Comparison of ENCODE assay signal across 1 cellular context in the genomic region with DNA sequence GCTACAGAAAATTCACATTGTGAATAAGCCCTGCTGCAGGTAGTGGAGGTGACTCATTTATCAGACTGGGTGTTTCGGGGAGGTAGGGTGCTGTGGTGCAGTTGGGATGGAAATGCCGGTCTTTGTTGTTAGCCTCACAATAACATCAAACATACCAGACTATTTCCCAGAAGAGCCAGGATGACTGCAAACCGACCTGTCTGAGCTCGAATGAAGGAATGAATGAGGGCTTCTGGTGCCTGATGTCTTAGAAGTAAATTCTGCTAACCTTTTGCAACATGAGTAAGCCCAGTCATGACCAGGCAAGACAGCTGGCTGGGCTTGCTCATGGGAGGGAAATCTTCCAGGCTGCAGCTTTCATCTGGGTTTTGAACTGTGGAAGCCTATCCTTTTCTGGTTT.
TF ChIP-seq lines count a peak whose summit lies in the region.

No MANE protein-coding gene starts in this region.

TF ChIP-seq in GM23338, 12 proteins besides CTCF, POLR2A, EP300 and RAD21 (continued from another document):
- TF ChIP-seq, protein P1, sequence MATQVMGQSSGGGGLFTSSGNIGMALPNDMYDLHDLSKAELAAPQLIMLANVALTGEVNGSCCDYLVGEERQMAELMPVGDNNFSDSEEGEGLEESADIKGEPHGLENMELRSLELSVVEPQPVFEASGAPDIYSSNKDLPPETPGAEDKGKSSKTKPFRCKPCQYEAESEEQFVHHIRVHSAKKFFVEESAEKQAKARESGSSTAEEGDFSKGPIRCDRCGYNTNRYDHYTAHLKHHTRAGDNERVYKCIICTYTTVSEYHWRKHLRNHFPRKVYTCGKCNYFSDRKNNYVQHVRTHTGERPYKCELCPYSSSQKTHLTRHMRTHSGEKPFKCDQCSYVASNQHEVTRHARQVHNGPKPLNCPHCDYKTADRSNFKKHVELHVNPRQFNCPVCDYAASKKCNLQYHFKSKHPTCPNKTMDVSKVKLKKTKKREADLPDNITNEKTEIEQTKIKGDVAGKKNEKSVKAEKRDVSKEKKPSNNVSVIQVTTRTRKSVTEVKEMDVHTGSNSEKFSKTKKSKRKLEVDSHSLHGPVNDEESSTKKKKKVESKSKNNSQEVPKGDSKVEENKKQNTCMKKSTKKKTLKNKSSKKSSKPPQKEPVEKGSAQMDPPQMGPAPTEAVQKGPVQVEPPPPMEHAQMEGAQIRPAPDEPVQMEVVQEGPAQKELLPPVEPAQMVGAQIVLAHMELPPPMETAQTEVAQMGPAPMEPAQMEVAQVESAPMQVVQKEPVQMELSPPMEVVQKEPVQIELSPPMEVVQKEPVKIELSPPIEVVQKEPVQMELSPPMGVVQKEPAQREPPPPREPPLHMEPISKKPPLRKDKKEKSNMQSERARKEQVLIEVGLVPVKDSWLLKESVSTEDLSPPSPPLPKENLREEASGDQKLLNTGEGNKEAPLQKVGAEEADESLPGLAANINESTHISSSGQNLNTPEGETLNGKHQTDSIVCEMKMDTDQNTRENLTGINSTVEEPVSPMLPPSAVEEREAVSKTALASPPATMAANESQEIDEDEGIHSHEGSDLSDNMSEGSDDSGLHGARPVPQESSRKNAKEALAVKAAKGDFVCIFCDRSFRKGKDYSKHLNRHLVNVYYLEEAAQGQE (IDR thresholded peaks at IDR 0.05; ENCODE audit: unreplicated experiment), result no peak
- no peak for TF ChIP-seq EZH2 (IDR thresholded peaks at IDR 0.05; ENCODE audit: low read depth, unreplicated experiment)
